In genomic region chr9:94029932-94030317, GRCh38 we compare ENCODE assay signal across 8 cellular contexts. TPM values are rescaled to one million over a fixed set of nuclear protein-coding genes. Genes with fewer than 3 reads are reported as not detected.
DNase-seq lines count a peak whose midpoint lies in the region; ATAC-seq, FAIRE-seq and TF ChIP-seq lines count a peak whose summit lies in the region.

No MANE protein-coding gene starts in this region.

- H3K4me2 ChIP-seq in K562 (ENCODE audit: insufficient read depth, low read length), result peak overlapping the region; percentile 90

- peaks cover 16% of the 10 kb centered on the region; the same call in 2 of the 3 replicates for H3K79me2 ChIP-seq in K562 (ENCODE audit: control insufficient read depth, insufficient read depth, low read length)

- H3K9me1 ChIP-seq in K562 (ENCODE audit: control insufficient read depth, insufficient read depth, low read length), result no peaks in the 10 kb centered on the region

- TF ChIP-seq RAD21 in K562 (CRISPR knock-in tag; conservative IDR thresholded peaks at IDR 0.05 in 1 of 2, IDR thresholded peaks at IDR 0.05 in 1 of 2), result no peak

- H3K27me3 Mint-ChIP-seq in stimulated activated naive CD8-positive, alpha-beta T cell treated with anti-CD3 and anti-CD28 coated beads, Interleukin-15, Interleukin-2, amounts not matched to agents 100 ng/mL and 50 ng/mL, for 24 hours, result peaks cover 3% of the 10 kb centered on the region

- H3K9ac ChIP-seq in K562 (ENCODE audit: insufficient read depth in 1 of 2, low read depth in 2 of 2, low read length in 2 of 2), result peak overlapping the region; percentile 78 to 95

- H3K36me3 Mint-ChIP-seq in stimulated activated naive CD8-positive, alpha-beta T cell treated with anti-CD3 and anti-CD28 coated beads, Interleukin-15, Interleukin-2, amounts not matched to agents 100 ng/mL and 50 ng/mL, for 24 hours (ENCODE audit: low read depth), result peaks cover 7% of the 10 kb centered on the region

- H3K4me3 ChIP-seq in K562 (peak overlapping the region; percentile 57), mesodermal cell (ENCODE audit: extremely low read depth, insufficient read depth, low read length, poor library complexity, severe bottlenecking) (peak overlapping the region; percentile 65), aorta (ENCODE audit: low read length in 2 of 2) (peak overlapping the region; percentile 75 to 92)

- FAIRE-seq in K562 (lab: Jason Lieb, UNC), result peak; percentile 44

- H3K9me3 ChIP-seq in K562 (replicated peaks; ENCODE audit: control insufficient read depth, insufficient read depth, low read depth, low read length) (no peaks in the 10 kb centered on the region), mesodermal cell (ENCODE audit: control insufficient read depth, low read length) (peaks cover 4% of the 10 kb centered on the region), aorta (ENCODE audit: control insufficient read depth, low read length) (peaks cover 2% of the 10 kb centered on the region)

- H3K27me3 ChIP-seq in K562 (ENCODE audit: control insufficient read depth in 2 of 2, insufficient read depth in 2 of 2, low read length in 2 of 2), result no peaks in the 10 kb centered on the region
- H3K27me3 ChIP-seq in aorta (ENCODE audit: control insufficient read depth in 1 of 2, insufficient read depth in 2 of 2, low read length in 1 of 2), result no peaks in the 10 kb centered on the region

- BruUV-seq in K562 (replicated peaks; lab: Mats Ljungman, UMichigan), result no TSS peak

- no peak for DNase-seq in stimulated activated naive CD8-positive, alpha-beta T cell treated with anti-CD3 and anti-CD28 coated beads, Interleukin-15, Interleukin-2, amounts not matched to agents 100 U/mL and 50 U/mL, for 24 hours
- peak in 1 of 4 experiments; percentile 13 for DNase-seq in K562 (ENCODE audit: extremely low read depth in 1 of 4, low spot score in 3 of 4)
- DNase-seq in aorta, result no peak
- DNase-seq in NCI-H2227 treated with DMSO at 0.1 percent for 48 hours (lab: John Stamatoyannopoulos, UW), result no peak
- DNase-seq in NCI-H1048 (lab: John Stamatoyannopoulos, UW), result no peak
- DNase-seq in SIG-M5 (lab: John Stamatoyannopoulos, UW), result no peak

- intact Hi-C loops in K562 (cut with micrococcal nuclease) (no loop called here), aorta (cut with DNase I) (no loop called here)

- peaks cover 27% of the 10 kb centered on the region for H3K4me1 Mint-ChIP-seq in stimulated activated naive CD8-positive, alpha-beta T cell treated with anti-CD3 and anti-CD28 coated beads, Interleukin-15, Interleukin-2, amounts not matched to agents 100 ng/mL and 50 ng/mL, for 24 hours (ENCODE audit: low read depth)

- peak overlapping the region; percentile 78 for H3K27ac ChIP-seq in K562 (ENCODE audit: extremely low read depth, low read depth, low read length)
- no peak overlapping the region for H3K27ac ChIP-seq in mesodermal cell (ENCODE audit: low read depth, low read length, severe bottlenecking)
- peak overlapping the region in 1 of 2 donors; percentile 5 for H3K27ac ChIP-seq in aorta (ENCODE audit: low read depth in 1 of 2, low read length in 2 of 2)

- POLR2A ChIA-PET in K562 (lab: Yijun Ruan, JAX), result interaction anchor here (1.1 kb wide), 2 partner anchors 11 to 16 kb away, joined by 3 read pairs; no protein-coding TSS in a partner anchor

- WGBS in K562 (ENCODE audit: insufficient coverage, low coverage, missing lambda C conversion rate), result 3% methylated on average over 6 of the region's 6 CpGs
- WGBS in mesodermal cell (ENCODE audit: insufficient coverage in 2 of 2), 2 experiments, result 49 to 67% methylated on average over 1 to 4 of the region's 6 CpGs
- 20 to 23% methylated on average over 6 of the region's 6 CpGs for WGBS in aorta, 2 donors

- TF ChIP-seq CTCF in K562 (IDR thresholded peaks at IDR 0.05 in 2 of 3, conservative IDR thresholded peaks at IDR 0.05 in 1 of 3; ENCODE audit: insufficient read depth in 2 of 3, low read depth in 1 of 3, low read length in 3 of 3), result no peak

- peak overlapping the region; percentile 95 for H2AFZ ChIP-seq in K562 (ENCODE audit: low read depth, low read length)

- peaks cover 2% of the 10 kb centered on the region for H3K9me3 Mint-ChIP-seq in stimulated activated naive CD8-positive, alpha-beta T cell treated with anti-CD3 and anti-CD28 coated beads, Interleukin-15, Interleukin-2, amounts not matched to agents 100 ng/mL and 50 ng/mL, for 24 hours

- TF ChIP-seq EP300 in K562 (IDR thresholded peaks at IDR 0.05; ENCODE audit: low read length), result no peak

- H3K4me1 ChIP-seq in K562 (replicated peaks in 1 of 2; ENCODE audit: control insufficient read depth in 2 of 2, insufficient read depth in 2 of 2, low read length in 2 of 2) (peaks cover 8 to 12% of the 10 kb centered on the region in 2 experiments; a peak in 4 of 5 replicates), mesodermal cell (ENCODE audit: control insufficient read depth, insufficient read depth, low read length, poor library complexity, severe bottlenecking) (no peaks in the 10 kb centered on the region), aorta (ENCODE audit: control insufficient read depth in 1 of 2, insufficient read depth in 2 of 2, low read length in 2 of 2) (peaks cover 0 to 6% of the 10 kb centered on the region in 2 donors)

- H3K36me3 ChIP-seq in K562 (ENCODE audit: control insufficient read depth, insufficient read depth, low read length), result no peaks in the 10 kb centered on the region; the same call in 2 of the 3 replicates
- no peaks in the 10 kb centered on the region for H3K36me3 ChIP-seq in mesodermal cell (ENCODE audit: control insufficient read depth, insufficient read depth, low read length)
- no peaks in the 10 kb centered on the region for H3K36me3 ChIP-seq in aorta (ENCODE audit: control insufficient read depth in 1 of 2, insufficient read depth in 2 of 2, low read length in 1 of 2)

- H3K4me3 Mint-ChIP-seq in stimulated activated naive CD8-positive, alpha-beta T cell treated with anti-CD3 and anti-CD28 coated beads, Interleukin-15, Interleukin-2, amounts not matched to agents 100 ng/mL and 50 ng/mL, for 24 hours, result peak overlapping the region; percentile 97

- CTCF ChIA-PET in K562 (lab: Yijun Ruan, JAX; ENCODE audit: low intra/inter-chr PET ratio), result no interaction called here

- ATAC-seq in stimulated activated naive CD8-positive, alpha-beta T cell treated with anti-CD3 and anti-CD28 coated beads, Interleukin-15, Interleukin-2, amounts not matched to agents 100 U/mL and 50 U/mL, for 24 hours, result no peak
- ATAC-seq in K562 (no peak; the same call in 2 of the 3 replicates), aorta (ENCODE audit: low FRiP score) (no peak)

- H3K27ac Mint-ChIP-seq in stimulated activated naive CD8-positive, alpha-beta T cell treated with anti-CD3 and anti-CD28 coated beads, Interleukin-15, Interleukin-2, amounts not matched to agents 100 ng/mL and 50 ng/mL, for 24 hours, result peak overlapping the region; percentile 97

- H4K20me1 ChIP-seq in K562 (replicated peaks; ENCODE audit: control insufficient read depth, insufficient read depth, low read length), result no peaks in the 10 kb centered on the region

- in situ Hi-C loops in K562 (cut with MboI), result no loop called here

- no peak for TF ChIP-seq POLR2A in K562 (conservative IDR thresholded peaks at IDR 0.05)

TF ChIP-seq in K562, 482 proteins besides CTCF, POLR2A, EP300 and RAD21 (continues in another document):
- TF ChIP-seq SIRT6 (IDR thresholded peaks at IDR 0.05; ENCODE audit: low read depth, low read length) (no peak), MCM7 (IDR thresholded peaks at IDR 0.05) (no peak), EHMT2 (IDR thresholded peaks at IDR 0.05) (no peak), ATF4 (CRISPR knock-in tag; IDR thresholded peaks at IDR 0.05) (no peak), ZNF384 (IDR thresholded peaks at IDR 0.05; ENCODE audit: low read depth, low read length) (no peak), SRSF7 (optimal IDR thresholded peaks at IDR 0.05; ENCODE audit: low read depth, low read length) (no peak), XRCC4 (IDR thresholded peaks at IDR 0.05; ENCODE audit: extremely low read depth, insufficient read depth, insufficient read length) (no peak)

RNA-seq across cellular contexts. Expression of gene PTPDC1, which starts 54.3 kb away (rescaled TPM):
- total RNA-seq in K562 (2011; cell fraction: chromatin; rRNA removed; ENCODE audit: low replicate concordance), result 11.2 and 23.6 TPM in 2 replicates
- 5.5 and 8.2 TPM in 2 replicates for total RNA-seq in K562 (2011; cell fraction: nucleolus; rRNA removed)
- total RNA-seq in K562 (2011; cell fraction: nucleoplasm; rRNA removed), result 13.6 and 23.1 TPM in 2 replicates
- total RNA-seq in K562 (2014; rRNA removed) (4.9 and 5.3 TPM in 2 replicates), K562 (2014; rRNA removed; fragmentation: Illumina TruSeq; extraction: Trizol) (8.1 and 8.2 TPM in 2 replicates), K562 (2015; rRNA removed; fragmentation: Illumina TruSeq; extraction: Trizol) (6.7 and 6.9 TPM in 2 replicates), K562 (2021) (5.5 and 5.7 TPM in 2 replicates), aorta (10 to 100 TPM; 10.9 to 12.9 TPM)
- polyA plus RNA-seq in K562 (2011; rRNA removed) (7.4 and 7.6 TPM in 2 replicates), K562 (2014; fragmentation: Illumina TruSeq; extraction: Trizol) (5.0 and 5.5 TPM in 2 replicates), K562 (2014; fragmentation: Nextera tagmentation; extraction: Ambion mirVana) (1 to 10 TPM; 1.1 to 1.9 TPM), K562 (2014; rRNA removed) (5.7 and 6.5 TPM in 2 replicates), aorta (1 to 10 TPM; 4.0 to 7.8 TPM)
- 2.2 and 3.1 TPM in 2 replicates for polyA plus RNA-seq in K562 (2011; cell fraction: cytosol; rRNA removed)
- polyA plus RNA-seq in K562 (2011; cell fraction: nucleus; rRNA removed), result 19.0 and 20.8 TPM in 2 replicates
- 2.5 and 7.3 TPM in 2 replicates for polyA plus RNA-seq in K562 (2012)
- 12.1 and 12.3 TPM in 2 replicates for polyA minus RNA-seq in K562 (2011; rRNA and poly(A)+ RNA removed)
- 3.1 and 4.0 TPM in 2 replicates for polyA minus RNA-seq in K562 (2011; cell fraction: cytosol; rRNA and poly(A)+ RNA removed)
- polyA minus RNA-seq in K562 (2011; cell fraction: nucleus; rRNA and poly(A)+ RNA removed), result 11.8 and 17.0 TPM in 2 replicates
- polyA plus RNA-seq in mesodermal cell (2013, experiment 1 of 2), result 5.6 TPM
- polyA plus RNA-seq in mesodermal cell (2013, experiment 2 of 2), result 5.3 TPM
